1 cellular context compared by ENCODE assay signal in the genomic region with DNA sequence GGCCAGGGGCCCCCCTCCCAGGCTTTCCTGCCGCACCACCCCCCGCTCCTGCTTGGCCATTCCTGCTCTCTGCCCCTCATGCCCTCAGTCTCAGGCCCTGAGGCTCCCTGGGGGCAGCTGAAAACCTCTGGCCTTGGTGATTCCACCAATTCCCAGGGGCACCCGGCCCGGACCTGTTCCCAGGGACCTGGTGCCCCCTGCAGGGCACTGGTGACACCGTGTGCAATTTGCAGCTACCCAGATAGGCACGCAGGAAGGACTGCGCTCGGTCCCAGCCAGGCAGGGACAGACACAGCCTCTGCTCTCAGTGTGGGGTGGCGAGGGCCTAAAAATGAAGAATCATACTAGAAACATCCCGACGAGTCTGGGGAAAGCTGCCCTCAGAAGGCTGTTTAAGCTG.
A peak's percentile ranks its signal among the peaks of the same experiment; 100 is the strongest.
TF ChIP-seq lines count a peak whose summit lies in the region.

No MANE protein-coding gene starts in this region.

TF ChIP-seq in HepG2, 621 proteins besides CTCF, POLR2A, EP300 and RAD21 (continued from another document):
- TF ChIP-seq, protein P1, sequence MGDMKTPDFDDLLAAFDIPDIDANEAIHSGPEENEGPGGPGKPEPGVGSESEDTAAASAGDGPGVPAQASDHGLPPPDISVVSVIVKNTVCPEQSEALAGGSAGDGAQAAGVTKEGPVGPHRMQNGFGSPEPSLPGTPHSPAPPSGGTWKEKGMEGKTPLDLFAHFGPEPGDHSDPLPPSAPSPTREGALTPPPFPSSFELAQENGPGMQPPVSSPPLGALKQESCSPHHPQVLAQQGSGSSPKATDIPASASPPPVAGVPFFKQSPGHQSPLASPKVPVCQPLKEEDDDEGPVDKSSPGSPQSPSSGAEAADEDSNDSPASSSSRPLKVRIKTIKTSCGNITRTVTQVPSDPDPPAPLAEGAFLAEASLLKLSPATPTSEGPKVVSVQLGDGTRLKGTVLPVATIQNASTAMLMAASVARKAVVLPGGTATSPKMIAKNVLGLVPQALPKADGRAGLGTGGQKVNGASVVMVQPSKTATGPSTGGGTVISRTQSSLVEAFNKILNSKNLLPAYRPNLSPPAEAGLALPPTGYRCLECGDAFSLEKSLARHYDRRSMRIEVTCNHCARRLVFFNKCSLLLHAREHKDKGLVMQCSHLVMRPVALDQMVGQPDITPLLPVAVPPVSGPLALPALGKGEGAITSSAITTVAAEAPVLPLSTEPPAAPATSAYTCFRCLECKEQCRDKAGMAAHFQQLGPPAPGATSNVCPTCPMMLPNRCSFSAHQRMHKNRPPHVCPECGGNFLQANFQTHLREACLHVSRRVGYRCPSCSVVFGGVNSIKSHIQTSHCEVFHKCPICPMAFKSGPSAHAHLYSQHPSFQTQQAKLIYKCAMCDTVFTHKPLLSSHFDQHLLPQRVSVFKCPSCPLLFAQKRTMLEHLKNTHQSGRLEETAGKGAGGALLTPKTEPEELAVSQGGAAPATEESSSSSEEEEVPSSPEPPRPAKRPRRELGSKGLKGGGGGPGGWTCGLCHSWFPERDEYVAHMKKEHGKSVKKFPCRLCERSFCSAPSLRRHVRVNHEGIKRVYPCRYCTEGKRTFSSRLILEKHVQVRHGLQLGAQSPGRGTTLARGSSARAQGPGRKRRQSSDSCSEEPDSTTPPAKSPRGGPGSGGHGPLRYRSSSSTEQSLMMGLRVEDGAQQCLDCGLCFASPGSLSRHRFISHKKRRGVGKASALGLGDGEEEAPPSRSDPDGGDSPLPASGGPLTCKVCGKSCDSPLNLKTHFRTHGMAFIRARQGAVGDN (CRISPR knock-in tag; IDR thresholded peaks at IDR 0.05) = peak; percentile 22; the same call in 1 of the 2 replicates
- peak; percentile 78 for TF ChIP-seq STAG1 (CRISPR knock-in tag; IDR thresholded peaks at IDR 0.05)
- no peak for TF ChIP-seq RFXAP (CRISPR knock-in tag; IDR thresholded peaks at IDR 0.05; ENCODE audit: borderline replicate concordance)
- no peak for TF ChIP-seq WIZ (CRISPR knock-in tag; IDR thresholded peaks at IDR 0.05)
- TF ChIP-seq ETV6 (CRISPR knock-in tag; conservative IDR thresholded peaks at IDR 0.05) = no peak
- TF ChIP-seq, protein P2, sequence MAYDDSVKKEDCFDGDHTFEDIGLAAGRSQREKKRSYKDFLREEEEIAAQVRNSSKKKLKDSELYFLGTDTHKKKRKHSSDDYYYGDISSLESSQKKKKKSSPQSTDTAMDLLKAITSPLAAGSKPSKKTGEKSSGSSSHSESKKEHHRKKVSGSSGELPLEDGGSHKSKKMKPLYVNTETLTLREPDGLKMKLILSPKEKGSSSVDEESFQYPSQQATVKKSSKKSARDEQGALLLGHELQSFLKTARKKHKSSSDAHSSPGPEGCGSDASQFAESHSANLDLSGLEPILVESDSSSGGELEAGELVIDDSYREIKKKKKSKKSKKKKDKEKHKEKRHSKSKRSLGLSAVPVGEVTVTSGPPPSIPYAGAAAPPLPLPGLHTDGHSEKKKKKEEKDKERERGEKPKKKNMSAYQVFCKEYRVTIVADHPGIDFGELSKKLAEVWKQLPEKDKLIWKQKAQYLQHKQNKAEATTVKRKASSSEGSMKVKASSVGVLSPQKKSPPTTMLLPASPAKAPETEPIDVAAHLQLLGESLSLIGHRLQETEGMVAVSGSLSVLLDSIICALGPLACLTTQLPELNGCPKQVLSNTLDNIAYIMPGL (CRISPR knock-in tag; IDR thresholded peaks at IDR 0.05; ENCODE audit: borderline replicate concordance in 1 of 2, low read depth in 1 of 2) = peak in 1 of 2 experiments; percentile 24; a peak in 1 of 4 replicates
- TF ChIP-seq NONO (IDR thresholded peaks at IDR 0.05) = no peak
- TF ChIP-seq NONO (CRISPR knock-in tag; conservative IDR thresholded peaks at IDR 0.05) = no peak
- 0 out of 2 replicates have a peak, but pooled peaks have one; percentile 13 for TF ChIP-seq BHLHE40 (IDR thresholded peaks at IDR 0.05; ENCODE audit: low read length)
- TF ChIP-seq BORCS8-MEF2B (CRISPR knock-in tag; IDR thresholded peaks at IDR 0.05) = 0 out of 2 replicates have a peak, but pooled peaks have one; percentile 24
- TF ChIP-seq ZNF747 (CRISPR knock-in tag; IDR thresholded peaks at IDR 0.05; ENCODE audit: borderline replicate concordance) = no peak
- 0 out of 2 replicates have a peak, but pooled peaks have one; percentile 27 for TF ChIP-seq ZFX (CRISPR knock-in tag; IDR thresholded peaks at IDR 0.05; ENCODE audit: low read depth)
